14 cellular contexts compared by ENCODE assay signal in genomic region chr19:20422216-20422615, GRCh38.
DNase-seq lines count a peak whose midpoint lies in the region; ATAC-seq and TF ChIP-seq lines count a peak whose summit lies in the region.
"Had no signal": no experiment of that assay in that cellular context is flagged by ENCODE, and none has a peak within 500 bp of the region (broad histone marks: within the 10 kb centered on the region; RNA-seq: fewer than 3 reads in every experiment).

No MANE protein-coding gene starts in this region.

- H3K36me3 ChIP-seq in ACC112 (ENCODE audit: insufficient read depth, low read length) (no peaks in the 10 kb centered on the region; the same call in 1 of the 2 replicates), GM23338 (ENCODE audit: insufficient read depth) (peaks cover 21% of the 10 kb centered on the region), neural progenitor cell (no peaks in the 10 kb centered on the region)

- H3K4me1 Mint-ChIP-seq in GM23338 (peaks cover 26% of the 10 kb centered on the region), neural progenitor cell (no peaks in the 10 kb centered on the region)

- H3K4me3 Mint-ChIP-seq in GM23338 (peak overlapping the region; percentile 100), neural progenitor cell (no peak overlapping the region)
- H3K4me3 Mint-ChIP-seq: memory B cell had no signal

- H3K9me2 ChIP-seq in GM23338 (ENCODE audit: insufficient read depth): no peaks in the 10 kb centered on the region

- H3K4me2 ChIP-seq in GM23338 (peak overlapping the region; percentile 96), neural progenitor cell (peak overlapping the region; percentile 80)

- peaks cover 46% of the 10 kb centered on the region for H4K20me1 ChIP-seq in GM23338 (replicated peaks; ENCODE audit: insufficient read depth)
- H4K20me1 ChIP-seq in neural progenitor cell (ENCODE audit: low read depth): peaks cover 4% of the 10 kb centered on the region

- H3K4me3 ChIP-seq in ACC112 (ENCODE audit: low read depth, low read length): peak overlapping the region; percentile 97
- peak overlapping the region; percentile 79 for H3K4me3 ChIP-seq in GM23338
- H3K4me3 ChIP-seq in neural progenitor cell: peak overlapping the region; percentile 79
- H3K4me3 ChIP-seq: GM12878 had no signal

- TF ChIP-seq CTCF in GM23338 (conservative IDR thresholded peaks at IDR 0.05; ENCODE audit: low read depth in 2 of 2) (no peak), neural progenitor cell (IDR thresholded peaks at IDR 0.05) (no peak)

- H3K4me1 ChIP-seq in ACC112 (ENCODE audit: control insufficient read depth, insufficient read depth, low read length, unreplicated experiment) (no peaks in the 10 kb centered on the region), GM23338 (ENCODE audit: insufficient read depth) (peaks cover 22% of the 10 kb centered on the region), neural progenitor cell (no peaks in the 10 kb centered on the region)

- no peak overlapping the region for H3K9ac ChIP-seq in neural progenitor cell

- H2AFZ ChIP-seq in ACC112 (ENCODE audit: low read length, unreplicated experiment) (peak overlapping the region; percentile 94), GM23338 (no peak overlapping the region), neural progenitor cell (replicated peaks) (no peak overlapping the region)

- no peak for ATAC-seq in GM23338
- ATAC-seq: activated CD4-positive, CD25-positive, alpha-beta regulatory T cell treated with anti-CD3 and anti-CD28 coated beads, Interleukin-2, amount 50 U/mL, for 24 hours; GM12878 had no signal

- H3K79me2 ChIP-seq in ACC112 (ENCODE audit: control insufficient read depth, insufficient read depth, low read length, unreplicated experiment) (peaks cover 38% of the 10 kb centered on the region), GM23338 (replicated peaks; ENCODE audit: insufficient read depth) (peaks cover 75% of the 10 kb centered on the region), neural progenitor cell (ENCODE audit: low read depth) (peaks cover 73% of the 10 kb centered on the region)

- H3F3A ChIP-seq in GM23338 (replicated peaks; ENCODE audit: low read depth): no peaks in the 10 kb centered on the region
- H3F3A ChIP-seq in neural progenitor cell (ENCODE audit: low read depth): peaks cover 20% of the 10 kb centered on the region

- H3K27me3 Mint-ChIP-seq in GM23338 (ENCODE audit: insufficient read depth, low read depth, poor library complexity) (peaks cover 18% of the 10 kb centered on the region), neural progenitor cell (ENCODE audit: insufficient read depth, low read depth) (peaks cover 7% of the 10 kb centered on the region)
- H3K27me3 Mint-ChIP-seq: memory B cell had no signal

- H3K27ac ChIP-seq in ACC112 (ENCODE audit: low read depth, low read length) (peak overlapping the region; percentile 91), GM23338 (ENCODE audit: low read depth) (peak overlapping the region; percentile 99), neural progenitor cell (peak overlapping the region; percentile 81)

- H3K9me3 Mint-ChIP-seq in GM23338 (peaks cover 12% of the 10 kb centered on the region), neural progenitor cell (peaks cover 30% of the 10 kb centered on the region)
- H3K9me3 Mint-ChIP-seq: memory B cell had no signal

- H3K9me3 ChIP-seq in neural progenitor cell (ENCODE audit: low read depth): no peaks in the 10 kb centered on the region

- no peaks in the 10 kb centered on the region for H3K27me3 ChIP-seq in ACC112 (ENCODE audit: insufficient read depth, low read length)
- no peaks in the 10 kb centered on the region for H3K27me3 ChIP-seq in GM23338 (ENCODE audit: insufficient read depth)
- no peaks in the 10 kb centered on the region for H3K27me3 ChIP-seq in neural progenitor cell

- DNase-seq in GM23338 (ENCODE audit: low spot score) (no peak), ecto neural progenitor cell (ENCODE audit: low spot score) (peak; percentile 34), neural progenitor cell (ENCODE audit: low spot score) (peak; percentile 55), NOMO-1 (lab: John Stamatoyannopoulos, UW; ENCODE audit: unreplicated experiment in 2 of 2) (no peak), foreskin melanocyte (no peak), T1000 (lab: John Stamatoyannopoulos, UW) (no peak), middle frontal gyrus (ENCODE audit: extremely low spot score, low spot score) (no peak)
- DNase-seq: IMR-90; NCI-H1092; stimulated activated CD4-positive, alpha-beta T cell treated with anti-CD3 and anti-CD28 coated beads, Interleukin-2, amount 100 ng/mL, for 24 hours had no signal

- H3K27ac Mint-ChIP-seq in GM23338: peak overlapping the region; percentile 85
- H3K27ac Mint-ChIP-seq in neural progenitor cell: no peak overlapping the region
- H3K27ac Mint-ChIP-seq: memory B cell had no signal

- peaks cover 72% of the 10 kb centered on the region for H3K36me3 Mint-ChIP-seq in GM23338 (ENCODE audit: low read depth)
- peaks cover 15% of the 10 kb centered on the region for H3K36me3 Mint-ChIP-seq in neural progenitor cell

TF ChIP-seq in GM23338, 12 proteins besides CTCF, POLR2A, EP300 and RAD21 (continues in another document):
- TF ChIP-seq CREB1 (CRISPR knock-in tag; IDR thresholded peaks at IDR 0.05; ENCODE audit: low read depth) (no peak), ETS1 (IDR thresholded peaks at IDR 0.05) (no peak), NANOG (IDR thresholded peaks at IDR 0.05; ENCODE audit: borderline replicate concordance) (no peak), JUNB (IDR thresholded peaks at IDR 0.05; ENCODE audit: unreplicated experiment) (no peak), POLR2AphosphoS5 (IDR thresholded peaks at IDR 0.05; ENCODE audit: low read depth) (no peak), ZNF331 (CRISPR knock-in tag; IDR thresholded peaks at IDR 0.05; ENCODE audit: low read depth) (no peak), STAT1 (IDR thresholded peaks at IDR 0.05; ENCODE audit: unreplicated experiment) (no peak), EZH2phosphoT487 (IDR thresholded peaks at IDR 0.05; ENCODE audit: unreplicated experiment) (no peak), REST (IDR thresholded peaks at IDR 0.05; ENCODE audit: unreplicated experiment) (no peak)

Comparison
In these comparisons a context has a peak if more than half of its experiments do, and no peak if none do; other contexts are left out.
1. DNase-seq: peak in ecto neural progenitor cell (single experiment) and neural progenitor cell (single experiment); none in GM23338 (single experiment), NOMO-1 (0 of 2), foreskin melanocyte (single experiment), T1000 (single experiment) and middle frontal gyrus (single experiment).
2. Peak in every context shown above with its lines, with median percentiles within 50 percentile points of each other: H3K27ac ChIP-seq and H3K4me3 ChIP-seq.